ENCODE assay signal across 1 cellular context in the genomic region with DNA sequence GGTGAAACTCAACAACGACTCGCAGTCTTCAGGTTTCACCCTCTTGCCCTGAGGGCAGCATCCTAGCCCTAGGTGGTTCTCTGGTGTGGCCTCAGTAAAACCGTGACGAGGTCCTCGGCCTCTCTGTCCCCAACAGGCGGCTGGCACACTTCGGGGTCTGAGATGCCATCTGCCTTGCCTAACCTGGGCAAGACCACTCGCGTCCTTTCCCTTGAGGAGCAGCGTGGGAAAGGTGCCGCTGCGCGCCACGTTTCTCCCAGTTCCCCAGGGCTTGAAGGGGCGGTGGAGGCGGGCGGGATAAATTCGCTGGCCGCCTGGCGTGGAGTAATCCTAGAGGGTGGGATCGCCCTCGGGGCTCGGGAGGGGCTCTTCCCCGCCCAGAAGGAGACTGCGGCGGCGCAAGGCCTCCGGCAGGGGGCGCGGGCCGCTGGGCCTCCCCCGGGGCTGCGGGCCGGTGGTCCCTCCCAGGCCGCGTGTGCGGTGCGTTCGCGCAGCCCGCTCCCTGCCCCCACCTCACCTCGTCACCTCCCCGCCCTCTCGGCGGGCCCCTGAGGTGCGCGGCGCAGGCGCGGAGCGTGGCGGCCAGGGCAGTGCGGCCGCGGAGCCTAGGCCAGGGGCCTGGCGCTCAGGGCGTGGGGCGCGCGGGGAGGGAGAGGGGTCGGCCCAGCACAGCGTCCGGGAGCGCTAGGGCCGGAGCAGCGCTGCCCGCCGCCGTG.
TF ChIP-seq lines count a peak whose summit lies in the region.

ZNF639 (plus strand) TSS at position 551 of the 716 bp plus-strand sequence. CDS start 5,263 bp downstream, outside the sequence.

TF ChIP-seq in HepG2, 621 proteins besides CTCF, POLR2A, EP300 and RAD21 (continued from another document and continues in another):
- TF ChIP-seq, protein P1, sequence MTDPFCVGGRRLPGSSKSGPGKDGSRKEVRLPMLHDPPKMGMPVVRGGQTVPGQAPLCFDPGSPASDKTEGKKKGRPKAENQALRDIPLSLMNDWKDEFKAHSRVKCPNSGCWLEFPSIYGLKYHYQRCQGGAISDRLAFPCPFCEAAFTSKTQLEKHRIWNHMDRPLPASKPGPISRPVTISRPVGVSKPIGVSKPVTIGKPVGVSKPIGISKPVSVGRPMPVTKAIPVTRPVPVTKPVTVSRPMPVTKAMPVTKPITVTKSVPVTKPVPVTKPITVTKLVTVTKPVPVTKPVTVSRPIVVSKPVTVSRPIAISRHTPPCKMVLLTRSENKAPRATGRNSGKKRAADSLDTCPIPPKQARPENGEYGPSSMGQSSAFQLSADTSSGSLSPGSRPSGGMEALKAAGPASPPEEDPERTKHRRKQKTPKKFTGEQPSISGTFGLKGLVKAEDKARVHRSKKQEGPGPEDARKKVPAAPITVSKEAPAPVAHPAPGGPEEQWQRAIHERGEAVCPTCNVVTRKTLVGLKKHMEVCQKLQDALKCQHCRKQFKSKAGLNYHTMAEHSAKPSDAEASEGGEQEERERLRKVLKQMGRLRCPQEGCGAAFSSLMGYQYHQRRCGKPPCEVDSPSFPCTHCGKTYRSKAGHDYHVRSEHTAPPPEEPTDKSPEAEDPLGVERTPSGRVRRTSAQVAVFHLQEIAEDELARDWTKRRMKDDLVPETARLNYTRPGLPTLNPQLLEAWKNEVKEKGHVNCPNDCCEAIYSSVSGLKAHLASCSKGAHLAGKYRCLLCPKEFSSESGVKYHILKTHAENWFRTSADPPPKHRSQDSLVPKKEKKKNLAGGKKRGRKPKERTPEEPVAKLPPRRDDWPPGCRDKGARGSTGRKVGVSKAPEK (CRISPR knock-in tag; IDR thresholded peaks at IDR 0.05; ENCODE audit: borderline replicate concordance) = no peak
- TF ChIP-seq ZNF124 (CRISPR knock-in tag; IDR thresholded peaks at IDR 0.05) (peak; percentile 64; the same call in 1 of the 2 replicates), ATF7-NPFF (CRISPR knock-in tag; IDR thresholded peaks at IDR 0.05; ENCODE audit: low read depth) (0 out of 2 replicates have a peak, but pooled peaks have one; percentile 78), MZF1 (CRISPR knock-in tag; IDR thresholded peaks at IDR 0.05; ENCODE audit: borderline replicate concordance) (no peak), PHF20 (CRISPR knock-in tag; IDR thresholded peaks at IDR 0.05) (peak; percentile 54; the same call in 1 of the 2 replicates), HMGXB3 (CRISPR knock-in tag; IDR thresholded peaks at IDR 0.05; ENCODE audit: borderline replicate concordance) (0 out of 2 replicates have a peak, but pooled peaks have one; percentile 56), ATF6 (CRISPR knock-in tag; conservative IDR thresholded peaks at IDR 0.05) (no peak), CBFB (CRISPR knock-in tag; IDR thresholded peaks at IDR 0.05) (0 out of 2 replicates have a peak, but pooled peaks have one; percentile 22), ZNF460 (CRISPR knock-in tag; IDR thresholded peaks at IDR 0.05; ENCODE audit: borderline replicate concordance) (no peak), ZNF260 (CRISPR knock-in tag; IDR thresholded peaks at IDR 0.05; ENCODE audit: borderline replicate concordance, low read depth) (no peak), DMAP1 (CRISPR knock-in tag; IDR thresholded peaks at IDR 0.05) (0 out of 2 replicates have a peak, but pooled peaks have one; percentile 20), POGK (CRISPR knock-in tag; conservative IDR thresholded peaks at IDR 0.05) (peak; percentile 73; the same call in 1 of the 2 replicates), ZNF619 (CRISPR knock-in tag; IDR thresholded peaks at IDR 0.05) (0 out of 2 replicates have a peak, but pooled peaks have one; percentile 32), ZNF775 (CRISPR knock-in tag; IDR thresholded peaks at IDR 0.05; ENCODE audit: borderline replicate concordance) (no peak), ZSCAN20 (CRISPR knock-in tag; IDR thresholded peaks at IDR 0.05; ENCODE audit: borderline replicate concordance) (no peak)
- TF ChIP-seq, protein P2, sequence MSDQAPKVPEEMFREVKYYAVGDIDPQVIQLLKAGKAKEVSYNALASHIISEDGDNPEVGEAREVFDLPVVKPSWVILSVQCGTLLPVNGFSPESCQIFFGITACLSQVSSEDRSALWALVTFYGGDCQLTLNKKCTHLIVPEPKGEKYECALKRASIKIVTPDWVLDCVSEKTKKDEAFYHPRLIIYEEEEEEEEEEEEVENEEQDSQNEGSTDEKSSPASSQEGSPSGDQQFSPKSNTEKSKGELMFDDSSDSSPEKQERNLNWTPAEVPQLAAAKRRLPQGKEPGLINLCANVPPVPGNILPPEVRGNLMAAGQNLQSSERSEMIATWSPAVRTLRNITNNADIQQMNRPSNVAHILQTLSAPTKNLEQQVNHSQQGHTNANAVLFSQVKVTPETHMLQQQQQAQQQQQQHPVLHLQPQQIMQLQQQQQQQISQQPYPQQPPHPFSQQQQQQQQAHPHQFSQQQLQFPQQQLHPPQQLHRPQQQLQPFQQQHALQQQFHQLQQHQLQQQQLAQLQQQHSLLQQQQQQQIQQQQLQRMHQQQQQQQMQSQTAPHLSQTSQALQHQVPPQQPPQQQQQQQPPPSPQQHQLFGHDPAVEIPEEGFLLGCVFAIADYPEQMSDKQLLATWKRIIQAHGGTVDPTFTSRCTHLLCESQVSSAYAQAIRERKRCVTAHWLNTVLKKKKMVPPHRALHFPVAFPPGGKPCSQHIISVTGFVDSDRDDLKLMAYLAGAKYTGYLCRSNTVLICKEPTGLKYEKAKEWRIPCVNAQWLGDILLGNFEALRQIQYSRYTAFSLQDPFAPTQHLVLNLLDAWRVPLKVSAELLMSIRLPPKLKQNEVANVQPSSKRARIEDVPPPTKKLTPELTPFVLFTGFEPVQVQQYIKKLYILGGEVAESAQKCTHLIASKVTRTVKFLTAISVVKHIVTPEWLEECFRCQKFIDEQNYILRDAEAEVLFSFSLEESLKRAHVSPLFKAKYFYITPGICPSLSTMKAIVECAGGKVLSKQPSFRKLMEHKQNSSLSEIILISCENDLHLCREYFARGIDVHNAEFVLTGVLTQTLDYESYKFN (CRISPR knock-in tag; conservative IDR thresholded peaks at IDR 0.05) = peak; percentile 44; the same call in 1 of the 2 replicates
- TF ChIP-seq, protein P3, sequence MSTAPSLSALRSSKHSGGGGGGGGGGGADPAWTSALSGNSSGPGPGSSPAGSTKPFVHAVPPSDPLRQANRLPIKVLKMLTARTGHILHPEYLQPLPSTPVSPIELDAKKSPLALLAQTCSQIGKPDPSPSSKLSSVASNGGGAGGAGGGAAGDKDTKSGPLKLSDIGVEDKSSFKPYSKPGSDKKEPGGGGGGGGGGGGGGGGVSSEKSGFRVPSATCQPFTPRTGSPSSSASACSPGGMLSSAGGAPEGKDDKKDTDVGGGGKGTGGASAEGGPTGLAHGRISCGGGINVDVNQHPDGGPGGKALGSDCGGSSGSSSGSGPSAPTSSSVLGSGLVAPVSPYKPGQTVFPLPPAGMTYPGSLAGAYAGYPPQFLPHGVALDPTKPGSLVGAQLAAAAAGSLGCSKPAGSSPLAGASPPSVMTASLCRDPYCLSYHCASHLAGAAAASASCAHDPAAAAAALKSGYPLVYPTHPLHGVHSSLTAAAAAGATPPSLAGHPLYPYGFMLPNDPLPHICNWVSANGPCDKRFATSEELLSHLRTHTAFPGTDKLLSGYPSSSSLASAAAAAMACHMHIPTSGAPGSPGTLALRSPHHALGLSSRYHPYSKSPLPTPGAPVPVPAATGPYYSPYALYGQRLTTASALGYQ (CRISPR knock-in tag; IDR thresholded peaks at IDR 0.05) = no peak; the same call in 1 of the 2 replicates
- TF ChIP-seq, protein P4, sequence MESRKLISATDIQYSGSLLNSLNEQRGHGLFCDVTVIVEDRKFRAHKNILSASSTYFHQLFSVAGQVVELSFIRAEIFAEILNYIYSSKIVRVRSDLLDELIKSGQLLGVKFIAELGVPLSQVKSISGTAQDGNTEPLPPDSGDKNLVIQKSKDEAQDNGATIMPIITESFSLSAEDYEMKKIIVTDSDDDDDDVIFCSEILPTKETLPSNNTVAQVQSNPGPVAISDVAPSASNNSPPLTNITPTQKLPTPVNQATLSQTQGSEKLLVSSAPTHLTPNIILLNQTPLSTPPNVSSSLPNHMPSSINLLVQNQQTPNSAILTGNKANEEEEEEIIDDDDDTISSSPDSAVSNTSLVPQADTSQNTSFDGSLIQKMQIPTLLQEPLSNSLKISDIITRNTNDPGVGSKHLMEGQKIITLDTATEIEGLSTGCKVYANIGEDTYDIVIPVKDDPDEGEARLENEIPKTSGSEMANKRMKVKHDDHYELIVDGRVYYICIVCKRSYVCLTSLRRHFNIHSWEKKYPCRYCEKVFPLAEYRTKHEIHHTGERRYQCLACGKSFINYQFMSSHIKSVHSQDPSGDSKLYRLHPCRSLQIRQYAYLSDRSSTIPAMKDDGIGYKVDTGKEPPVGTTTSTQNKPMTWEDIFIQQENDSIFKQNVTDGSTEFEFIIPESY (CRISPR knock-in tag; IDR thresholded peaks at IDR 0.05) = no peak
- TF ChIP-seq, protein P5, sequence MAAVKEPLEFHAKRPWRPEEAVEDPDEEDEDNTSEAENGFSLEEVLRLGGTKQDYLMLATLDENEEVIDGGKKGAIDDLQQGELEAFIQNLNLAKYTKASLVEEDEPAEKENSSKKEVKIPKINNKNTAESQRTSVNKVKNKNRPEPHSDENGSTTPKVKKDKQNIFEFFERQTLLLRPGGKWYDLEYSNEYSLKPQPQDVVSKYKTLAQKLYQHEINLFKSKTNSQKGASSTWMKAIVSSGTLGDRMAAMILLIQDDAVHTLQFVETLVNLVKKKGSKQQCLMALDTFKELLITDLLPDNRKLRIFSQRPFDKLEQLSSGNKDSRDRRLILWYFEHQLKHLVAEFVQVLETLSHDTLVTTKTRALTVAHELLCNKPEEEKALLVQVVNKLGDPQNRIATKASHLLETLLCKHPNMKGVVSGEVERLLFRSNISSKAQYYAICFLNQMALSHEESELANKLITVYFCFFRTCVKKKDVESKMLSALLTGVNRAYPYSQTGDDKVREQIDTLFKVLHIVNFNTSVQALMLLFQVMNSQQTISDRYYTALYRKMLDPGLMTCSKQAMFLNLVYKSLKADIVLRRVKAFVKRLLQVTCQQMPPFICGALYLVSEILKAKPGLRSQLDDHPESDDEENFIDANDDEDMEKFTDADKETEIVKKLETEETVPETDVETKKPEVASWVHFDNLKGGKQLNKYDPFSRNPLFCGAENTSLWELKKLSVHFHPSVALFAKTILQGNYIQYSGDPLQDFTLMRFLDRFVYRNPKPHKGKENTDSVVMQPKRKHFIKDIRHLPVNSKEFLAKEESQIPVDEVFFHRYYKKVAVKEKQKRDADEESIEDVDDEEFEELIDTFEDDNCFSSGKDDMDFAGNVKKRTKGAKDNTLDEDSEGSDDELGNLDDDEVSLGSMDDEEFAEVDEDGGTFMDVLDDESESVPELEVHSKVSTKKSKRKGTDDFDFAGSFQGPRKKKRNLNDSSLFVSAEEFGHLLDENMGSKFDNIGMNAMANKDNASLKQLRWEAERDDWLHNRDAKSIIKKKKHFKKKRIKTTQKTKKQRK (IDR thresholded peaks at IDR 0.05; ENCODE audit: low read length) = no peak
